13 cellular contexts compared by ENCODE assay signal in genomic region chr5:54090495-54091084, GRCh38.
DNase-seq lines count a peak whose midpoint lies in the region; ATAC-seq, FAIRE-seq and TF ChIP-seq lines count a peak whose summit lies in the region.
"Had no signal": no experiment of that assay in that cellular context is flagged by ENCODE, and none has a peak within 500 bp of the region (broad histone marks: within the 10 kb centered on the region; RNA-seq: fewer than 3 reads in every experiment).

No MANE protein-coding gene starts in this region.

- no peak overlapping the region for H3K4me3 Mint-ChIP-seq in activated T-helper 1 cell treated with anti-CD3 and anti-CD28 coated beads, Interleukin-12 subunit alpha, Interleukin-12 subunit beta, Interleukin-2, Interleukin-4 antibody, amounts not matched to agents 30 ng/mL and 10 ng/mL and 1 ng/mL, durations not matched to agents 14 hours and 24 hours and 36 hours
- H3K4me3 Mint-ChIP-seq: activated naive CD4-positive, alpha-beta T cell treated with anti-CD3 and anti-CD28 coated beads, Interleukin-2, amount 10 ng/mL, durations not matched to agents 7 days and 5 days; natural killer cell had no signal

- H3K4me1 ChIP-seq in upper lobe of left lung, result no peaks in the 10 kb centered on the region

- H3K27ac Mint-ChIP-seq in activated T-helper 1 cell treated with anti-CD3 and anti-CD28 coated beads, Interleukin-12 subunit alpha, Interleukin-12 subunit beta, Interleukin-2, Interleukin-4 antibody, amounts not matched to agents 30 ng/mL and 10 ng/mL and 1 ng/mL, durations not matched to agents 14 hours and 24 hours and 36 hours, result no peak overlapping the region
- H3K27ac Mint-ChIP-seq: activated naive CD4-positive, alpha-beta T cell treated with anti-CD3 and anti-CD28 coated beads, Interleukin-2, amount 10 ng/mL, durations not matched to agents 7 days and 5 days; natural killer cell had no signal

- TF ChIP-seq CTCF in fibroblast of villous mesenchyme (IDR thresholded peaks at IDR 0.05; ENCODE audit: insufficient read depth, low read depth, low read length) (peak; percentile 49), upper lobe of left lung (IDR thresholded peaks at IDR 0.05) (peak in 1 of 6 experiments; percentile 6)

- no peaks in the 10 kb centered on the region for H3K9me3 Mint-ChIP-seq in activated T-helper 1 cell treated with anti-CD3 and anti-CD28 coated beads, Interleukin-12 subunit alpha, Interleukin-12 subunit beta, Interleukin-2, Interleukin-4 antibody, amounts not matched to agents 30 ng/mL and 10 ng/mL and 1 ng/mL, durations not matched to agents 14 hours and 24 hours and 36 hours
- H3K9me3 Mint-ChIP-seq: activated naive CD4-positive, alpha-beta T cell treated with anti-CD3 and anti-CD28 coated beads, Interleukin-2, amount 10 ng/mL, durations not matched to agents 7 days and 5 days; natural killer cell had no signal

- no peaks in the 10 kb centered on the region for H3K27me3 Mint-ChIP-seq in activated T-helper 1 cell treated with anti-CD3 and anti-CD28 coated beads, Interleukin-12 subunit alpha, Interleukin-12 subunit beta, Interleukin-2, Interleukin-4 antibody, amounts not matched to agents 30 ng/mL and 10 ng/mL and 1 ng/mL, durations not matched to agents 14 hours and 24 hours and 36 hours (ENCODE audit: insufficient read depth)
- H3K27me3 Mint-ChIP-seq: activated naive CD4-positive, alpha-beta T cell treated with anti-CD3 and anti-CD28 coated beads, Interleukin-2, amount 10 ng/mL, durations not matched to agents 7 days and 5 days had no signal

- intact Hi-C loops in activated T-helper 1 cell treated with anti-CD3 and anti-CD28 coated beads, Interleukin-12 subunit alpha, Interleukin-12 subunit beta, Interleukin-2, Interleukin-4 antibody, amounts not matched to agents 30 ng/mL and 10 ng/mL and 1 ng/mL, durations not matched to agents 14 hours and 24 hours and 36 hours (cut with micrococcal nuclease), result no loop called here

- no peaks in the 10 kb centered on the region for H3K36me3 ChIP-seq in upper lobe of left lung

- DNase-seq in ACHN (peak; percentile 8), H54 (ENCODE audit: insufficient read length, low spot score) (peak; percentile 11), fibroblast of villous mesenchyme (ENCODE audit: low read depth) (peak; percentile 89), NCI-H2081 (lab: John Stamatoyannopoulos, UW) (no peak), upper lobe of left lung (no peak)
- DNase-seq in activated T-helper 1 cell treated with anti-CD3 and anti-CD28 coated beads, Interleukin-12 subunit alpha, Interleukin-12 subunit beta, Interleukin-2, Interleukin-4 antibody, amounts not matched to agents 30 ng/mL and 10 ng/mL and 1 ng/mL, durations not matched to agents 14 hours and 24 hours and 36 hours (ENCODE audit: low spot score), result no peak
- DNase-seq: activated naive CD4-positive, alpha-beta T cell treated with anti-CD3 and anti-CD28 coated beads, Interleukin-2, amount 10 ng/mL, durations not matched to agents 7 days and 5 days; COR-L47; head of caudate nucleus; natural killer cell had no signal

- ATAC-seq in SK-N-SH treated with all-trans-retinoic acid at 6 μM for 48 hours, result peak; percentile 76
- no peak for ATAC-seq in HG02840 (IDR thresholded peaks at IDR 0.05; ENCODE audit: low FRiP score, unreplicated experiment)
- no peak for ATAC-seq in upper lobe of left lung (ENCODE audit: low FRiP score in 2 of 2)
- ATAC-seq: natural killer cell had no signal

- no peak overlapping the region for H3K4me3 ChIP-seq in fibroblast of villous mesenchyme (ENCODE audit: low read depth, low read length)
- no peak overlapping the region for H3K4me3 ChIP-seq in upper lobe of left lung

- H3K36me3 Mint-ChIP-seq in activated T-helper 1 cell treated with anti-CD3 and anti-CD28 coated beads, Interleukin-12 subunit alpha, Interleukin-12 subunit beta, Interleukin-2, Interleukin-4 antibody, amounts not matched to agents 30 ng/mL and 10 ng/mL and 1 ng/mL, durations not matched to agents 14 hours and 24 hours and 36 hours (ENCODE audit: low read depth), result no peaks in the 10 kb centered on the region
- H3K36me3 Mint-ChIP-seq: activated naive CD4-positive, alpha-beta T cell treated with anti-CD3 and anti-CD28 coated beads, Interleukin-2, amount 10 ng/mL, durations not matched to agents 7 days and 5 days; natural killer cell had no signal

- no peak for TF ChIP-seq EP300 in upper lobe of left lung (IDR thresholded peaks at IDR 0.05)

- peak; percentile 84 for FAIRE-seq in H54 (lab: Jason Lieb, UNC)
- FAIRE-seq: GM19239 had no signal

- H3K9me3 ChIP-seq in upper lobe of left lung, result no peaks in the 10 kb centered on the region

- no peaks in the 10 kb centered on the region for H3K4me1 Mint-ChIP-seq in activated T-helper 1 cell treated with anti-CD3 and anti-CD28 coated beads, Interleukin-12 subunit alpha, Interleukin-12 subunit beta, Interleukin-2, Interleukin-4 antibody, amounts not matched to agents 30 ng/mL and 10 ng/mL and 1 ng/mL, durations not matched to agents 14 hours and 24 hours and 36 hours (ENCODE audit: low read depth)
- H3K4me1 Mint-ChIP-seq: activated naive CD4-positive, alpha-beta T cell treated with anti-CD3 and anti-CD28 coated beads, Interleukin-2, amount 10 ng/mL, durations not matched to agents 7 days and 5 days had no signal

- in situ Hi-C loops in ACHN (cut with HindIII; ENCODE audit: low pct_ligation_motif_present, low pct_unique_long_range_greater_than_20kb, low sequenced_read_pairs), result no loop called here

- H3K27me3 ChIP-seq in upper lobe of left lung, result no peaks in the 10 kb centered on the region

- no peak overlapping the region for H3K27ac ChIP-seq in upper lobe of left lung

- WGBS in upper lobe of left lung, 2 donors, result 59 to 64% methylated on average over 1 of the region's 1 CpG

- no peak for TF ChIP-seq POLR2A in H54 (IDR thresholded peaks at IDR 0.05; ENCODE audit: low read depth, low read length)
- no peak for TF ChIP-seq POLR2A in upper lobe of left lung (IDR thresholded peaks at IDR 0.05)

TF ChIP-seq in SK-N-SH treated with all-trans-retinoic acid at 6 μM for 48 hours, 23 proteins besides CTCF, POLR2A, EP300 and RAD21:
- TF ChIP-seq ZNF70 (CRISPR knock-in tag; IDR thresholded peaks at IDR 0.05), result no peak
- TF ChIP-seq PATZ1 (CRISPR knock-in tag; IDR thresholded peaks at IDR 0.05; ENCODE audit: borderline replicate concordance), result no peak
- TF ChIP-seq ISL1 (CRISPR knock-in tag; IDR thresholded peaks at IDR 0.05), result no peak
TF ChIP-seq in SK-N-SH treated with all-trans-retinoic acid at 6 μM for 48 hours: peak in this region for 0.

Comparison
In these comparisons a context has a peak if more than half of its experiments do, and no peak if none do; other contexts are left out.
1. DNase-seq: peak in ACHN (single experiment), H54 (single experiment) and fibroblast of villous mesenchyme (single experiment); none in NCI-H2081 (0 of 2), upper lobe of left lung (0 of 2) and activated T-helper 1 cell treated with anti-CD3 and anti-CD28 coated beads, Interleukin-12 subunit alpha, Interleukin-12 subunit beta, Interleukin-2, Interleukin-4 antibody, amounts not matched to agents 30 ng/mL and 10 ng/mL and 1 ng/mL, durations not matched to agents 14 hours and 24 hours and 36 hours (single experiment).